7 cellular contexts compared by ENCODE assay signal in the genomic region with DNA sequence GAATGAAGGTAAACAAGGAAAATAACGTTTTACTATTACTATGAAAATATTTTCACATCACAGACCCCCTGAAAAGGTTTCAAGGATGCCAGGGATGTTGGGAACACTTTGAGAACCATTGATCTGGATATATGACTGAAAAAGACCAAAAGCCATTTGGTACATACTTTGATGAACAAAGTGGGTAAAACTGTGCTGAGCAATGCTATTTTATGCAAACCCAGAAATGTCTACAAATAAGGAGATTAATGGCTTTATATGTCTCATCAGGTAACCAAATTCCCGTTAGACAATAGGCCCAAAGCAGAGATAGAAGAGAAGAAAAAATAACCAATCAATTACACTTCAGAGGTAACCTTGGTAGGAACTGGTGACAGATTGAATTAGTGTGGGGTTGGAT.
"Had no signal": no experiment of that assay in that cellular context is flagged by ENCODE, and none has a peak within 500 bp of the region (broad histone marks: within the 10 kb centered on the region; RNA-seq: fewer than 3 reads in every experiment).

No MANE protein-coding gene starts in this region.

- H2AFZ ChIP-seq: GM23338 had no signal

- H3K4me3 Mint-ChIP-seq: GM23338, H9 had no signal

- DNase-seq: H9, HCEC 1CT, KBM-7 had no signal

- H3K4me2 ChIP-seq: GM23338 had no signal

- H3K4me1 Mint-ChIP-seq: GM23338 had no signal

- H3K9me3 Mint-ChIP-seq: GM23338, H9 had no signal

- H3K27ac Mint-ChIP-seq: GM23338, H9 had no signal

- H3K4me3 ChIP-seq: GM23338 had no signal

- FAIRE-seq: H1, H54, HTR-8/SVneo had no signal

- ATAC-seq: GM23338 had no signal
